Comparison of ENCODE assay signal across 8 cellular contexts in the genomic region with DNA sequence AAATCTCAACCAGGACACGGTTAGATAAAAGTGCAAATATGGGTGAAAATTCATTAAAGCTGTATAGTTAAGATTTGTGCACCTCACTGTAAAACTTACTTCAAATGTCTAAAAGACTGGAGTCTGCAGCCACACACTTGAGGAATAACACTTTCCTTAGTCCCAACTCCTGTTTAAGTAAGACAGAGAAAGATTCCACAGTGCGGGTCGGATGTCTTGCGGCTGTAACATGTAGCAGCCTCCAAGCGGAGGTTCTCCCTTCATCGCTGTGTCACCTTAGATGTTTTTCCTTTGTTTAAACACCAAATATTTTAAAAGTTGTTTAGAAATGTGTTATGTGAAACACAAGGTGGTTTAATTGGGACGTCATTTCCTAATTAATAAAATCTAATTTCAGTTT. TPM values are rescaled to one million over a fixed set of nuclear protein-coding genes. Genes with fewer than 3 reads are reported as not detected.
A peak's percentile ranks its signal among the peaks of the same experiment; 100 is the strongest.
DNase-seq lines count a peak whose midpoint lies in the region; ATAC-seq, FAIRE-seq and TF ChIP-seq lines count a peak whose summit lies in the region.

No MANE protein-coding gene starts in this region.

- H3K9ac ChIP-seq in GM12878 (ENCODE audit: control insufficient read depth, insufficient read depth, low read length): peak overlapping the region; percentile 87

- no peaks in the 10 kb centered on the region for H3K27me3 ChIP-seq in heart right ventricle
- H3K27me3 ChIP-seq in GM12878 (replicated peaks in 1 of 2; ENCODE audit: control insufficient read depth in 2 of 2, insufficient read depth in 2 of 2, low read length in 1 of 2): no peaks in the 10 kb centered on the region
- H3K27me3 ChIP-seq in uterus: no peaks in the 10 kb centered on the region

- H3K4me3 ChIP-seq in heart right ventricle (peak overlapping the region; percentile 82 to 99 (median 96)), GM12878 (peak overlapping the region; percentile 74), uterus (peak overlapping the region; percentile 83 to 98)

- peaks cover 0 to 5% (median 0%) of the 10 kb centered on the region in 11 donors for H3K9me3 ChIP-seq in heart right ventricle
- no peaks in the 10 kb centered on the region; the same call in 1 of the 3 replicates for H3K9me3 ChIP-seq in GM12878 (replicated peaks; ENCODE audit: control insufficient read depth, insufficient read depth, low read length)
- H3K9me3 ChIP-seq in uterus: no peaks in the 10 kb centered on the region

- peak overlapping the region; percentile 89 for H3K4me3 Mint-ChIP-seq in memory B cell

- no peaks in the 10 kb centered on the region for H3K36me3 ChIP-seq in heart right ventricle
- no peaks in the 10 kb centered on the region; a peak in 1 of 4 replicates for H3K36me3 ChIP-seq in GM12878 (ENCODE audit: control insufficient read depth in 2 of 2, insufficient read depth in 2 of 2, low read length in 1 of 2)
- H3K36me3 ChIP-seq in uterus: no peaks in the 10 kb centered on the region

- peaks cover 28% of the 10 kb centered on the region for H3K4me1 Mint-ChIP-seq in memory B cell

- no peak for TF ChIP-seq POLR2A in GM12878 (IDR thresholded peaks at IDR 0.05; ENCODE audit: low read depth, low read length)
- TF ChIP-seq POLR2A in uterus (IDR thresholded peaks at IDR 0.05): no peak

- H3K9me3 Mint-ChIP-seq in memory B cell: peaks cover 4% of the 10 kb centered on the region

- H3K36me3 Mint-ChIP-seq in memory B cell: peaks cover 4% of the 10 kb centered on the region

- DNase-seq in heart right ventricle (no peak), left ventricle myocardium superior (no peak), GM12878 (ENCODE audit: low read depth, low spot score) (no peak), memory B cell (ENCODE audit: low spot score in 2 of 2) (no peak), uterus (no peak), G401 (ENCODE audit: low spot score) (no peak), EL (no peak)

- H3K27ac ChIP-seq in heart right ventricle (peak overlapping the region in 9 of 10 donors; percentile 81 to 97 (median 94)), GM12878 (ENCODE audit: control insufficient read depth, insufficient read depth) (peak overlapping the region; percentile 72; the same call in 1 of the 2 replicates), uterus (peak overlapping the region; percentile 77 to 78)

- H2AFZ ChIP-seq in GM12878 (ENCODE audit: control insufficient read depth, low read depth, low read length): no peak overlapping the region

- SMC1A ChIA-PET in GM12878 (lab: Charles Lee; ENCODE audit: uncharacterized antibody, unreplicated experiment): interaction anchor here (1.8 to 3.0 kb wide), 2 partner anchors 21 to 57 kb away, joined by 8 to 15 read pairs; a partner anchor contains a TSS

- in situ Hi-C loops in GM12878 (cut with MboI): no loop called here
- in situ Hi-C loops in G401 (cut with HindIII; ENCODE audit: low sequenced_read_pairs): no loop called here

- peak overlapping the region; percentile 46 for H3K4me2 ChIP-seq in GM12878 (ENCODE audit: control insufficient read depth, insufficient read depth)

- H3K79me2 ChIP-seq in GM12878 (ENCODE audit: control insufficient read depth, insufficient read depth, low read length): peaks cover 38% of the 10 kb centered on the region

- RAD21 ChIA-PET in GM12878 (lab: Charles Lee; ENCODE audit: unreplicated experiment): interaction anchor here (0.8 to 3.4 kb wide), 4 partner anchors 21 to 159 kb away, joined by 3 to 28 read pairs (median 7); a partner anchor contains a TSS

- no peaks in the 10 kb centered on the region for H3K27me3 Mint-ChIP-seq in memory B cell

- FAIRE-seq in GM12878 (lab: Jason Lieb, UNC): peak; percentile 7

- ATAC-seq in heart right ventricle (no peak), left ventricle myocardium superior (no peak), GM12878 (no peak), memory B cell (ENCODE audit: low read depth) (no peak), HG02852 (IDR thresholded peaks at IDR 0.05; ENCODE audit: unreplicated experiment) (no peak)

- no peaks in the 10 kb centered on the region for H4K20me1 ChIP-seq in GM12878 (ENCODE audit: control insufficient read depth, insufficient read depth)

- CTCF ChIA-PET in GM12878 (lab: Yijun Ruan, JAX): interaction anchor here (0.6 to 5.1 kb wide), 8 partner anchors 13 to 404 kb away, joined by 3 to 31 read pairs (median 4); no protein-coding TSS in a partner anchor

- peak overlapping the region; percentile 90 for H3K27ac Mint-ChIP-seq in memory B cell

- POLR2A ChIA-PET in GM12878 (lab: Charles Lee): interaction anchor here (1.3 to 2.1 kb wide), 2 partner anchors 20 to 58 kb away, joined by 7 to 8 read pairs; a partner anchor contains a TSS

- peaks cover 12 to 45% (median 39%) of the 10 kb centered on the region in 9 donors for H3K4me1 ChIP-seq in heart right ventricle
- peaks cover 16% of the 10 kb centered on the region for H3K4me1 ChIP-seq in GM12878 (ENCODE audit: control insufficient read depth, insufficient read depth, low read length)
- H3K4me1 ChIP-seq in uterus: no peaks in the 10 kb centered on the region

- TF ChIP-seq CTCF in heart right ventricle (IDR thresholded peaks at IDR 0.05): no peak
- TF ChIP-seq CTCF in GM12878 (IDR thresholded peaks at IDR 0.05 in 2 of 3, conservative IDR thresholded peaks at IDR 0.05 in 1 of 3; ENCODE audit: control insufficient read depth in 2 of 3, extremely low read depth in 1 of 3, insufficient read depth in 1 of 3, low read depth in 3 of 3, low read length in 3 of 3): no peak
- TF ChIP-seq CTCF in uterus (IDR thresholded peaks at IDR 0.05): no peak

- no TSS peak for BruUV-seq in GM12878 (replicated peaks; lab: Mats Ljungman, UMichigan)

- intact Hi-C loops in heart right ventricle (cut with DNase I): loop anchor here in 4 of 10 donors (2.0 to 5.0 kb wide), 3 partner anchors 36 to 59 kb away; a partner anchor contains a TSS
- intact Hi-C loops in left ventricle myocardium superior (cut with micrococcal nuclease): no loop called here
- intact Hi-C loops in GM12878 (cut with micrococcal nuclease; ENCODE audit: unreplicated experiment): loop anchor here (1.0 to 5.0 kb wide), 2 partner anchors 59 to 158 kb away; a partner anchor contains a TSS
- intact Hi-C loops in uterus (cut with DNase I; ENCODE audit: low total_unique reads): no loop called here

- 57 to 70% methylated on average over 7 of the region's 7 CpGs for WGBS in heart right ventricle, 2 donors
- WGBS in GM12878 (ENCODE audit: insufficient coverage, insufficient replicate concordance, low lambda C conversion rate, missing lambda C conversion rate): 77% methylated on average over 7 of the region's 7 CpGs

- TF ChIP-seq RAD21 in GM12878 (IDR thresholded peaks at IDR 0.05; ENCODE audit: insufficient read depth, low read depth, low read length): no peak

- TF ChIP-seq EP300 in GM12878 (IDR thresholded peaks at IDR 0.05; ENCODE audit: borderline replicate concordance in 1 of 2, control insufficient read depth in 1 of 2, low read depth in 2 of 2, low read length in 2 of 2): no peak

RNA-seq across cellular contexts. Expression of a gene that starts 0.9 kb away (rescaled TPM):
- total RNA-seq in heart right ventricle (10 to 100 TPM; 39.1 to 72.8 (median 50.3) TPM), left ventricle myocardium superior (49.6 TPM), GM12878 (2014; rRNA removed) (47.1 and 52.1 TPM in 2 replicates), GM12878 (2014; rRNA removed; fragmentation: Illumina TruSeq; extraction: Trizol) (19.2 and 23.9 TPM in 2 replicates), GM12878 (2021) (61.7 and 63.1 TPM in 2 replicates), uterus (10 to 100 TPM; 32.3 to 70.7 (median 67.8) TPM)
- polyA plus RNA-seq in heart right ventricle (10 to 100 TPM; 43.2 to 55.7 TPM), GM12878 (2011; rRNA removed) (35.0 and 57.0 TPM in 2 replicates), GM12878 (2014; fragmentation: Illumina TruSeq; extraction: Trizol) (8.8 and 21.4 TPM in 2 replicates), GM12878 (2014; fragmentation: Nextera tagmentation; extraction: Ambion mirVana) (1 to 10 TPM; 3.6 to 7.5 TPM), GM12878 (2014; rRNA removed) (63.7 and 67.3 TPM in 2 replicates), GM12878 (2016; fragmentation: Nextera tagmentation; extraction: Ambion mirVana) (10 to 100 TPM; 63.6 to 67.1 TPM)
- 57.4 and 73.6 TPM in 2 replicates for total RNA-seq in GM12878 (2013; cell fraction: nucleolus; rRNA removed)
- polyA plus RNA-seq in GM12878 (2011; ENCODE audit: low read depth): 13.5 TPM
- 70.9 and 100 TPM in 2 replicates for polyA plus RNA-seq in GM12878 (2011; cell fraction: cytosol; rRNA removed)
- polyA plus RNA-seq in GM12878 (2011; cell fraction: nucleus; rRNA removed): 236 and 285 TPM in 2 replicates
- 33.4 and 36.2 TPM in 2 replicates for polyA plus RNA-seq in GM12878 (2012)
- 27.7 and 52.1 TPM in 2 replicates for polyA minus RNA-seq in GM12878 (2011; rRNA and poly(A)+ RNA removed)
- polyA minus RNA-seq in GM12878 (2011; cell fraction: cytosol; rRNA and poly(A)+ RNA removed): 26.6 and 31.9 TPM in 2 replicates
- 42.7 and 54.5 TPM in 2 replicates for polyA minus RNA-seq in GM12878 (2011; cell fraction: nucleus; rRNA and poly(A)+ RNA removed)
- 52.5 and 54.6 TPM in 2 replicates for total RNA-seq in G401 (2014; rRNA removed; shearing (Covaris generic))

RNA-seq across cellular contexts. Expression of a gene that starts 39.9 kb away (rescaled TPM):
- total RNA-seq in heart right ventricle (100 to 1,000 TPM; 115 to 132 (median 122) TPM), left ventricle myocardium superior (133 TPM), GM12878 (2014; rRNA removed) (143 and 160 TPM in 2 replicates), GM12878 (2014; rRNA removed; fragmentation: Illumina TruSeq; extraction: Trizol) (53.9 and 62.2 TPM in 2 replicates), GM12878 (2021) (182 TPM in 2 replicates), uterus (100 to 1,000 TPM; 104 to 193 (median 162) TPM)
- polyA plus RNA-seq in heart right ventricle (100 to 1,000 TPM in 1 of 2 donors, 10 to 100 TPM in 1; 98.6 to 105 TPM), GM12878 (2011; rRNA removed) (59.1 and 78.2 TPM in 2 replicates), GM12878 (2014; fragmentation: Illumina TruSeq; extraction: Trizol) (45.1 and 63.9 TPM in 2 replicates), GM12878 (2014; fragmentation: Nextera tagmentation; extraction: Ambion mirVana) (10 to 100 TPM in 1 of 2 experiments, 1 to 10 TPM in 1; 7.4 to 21.2 TPM), GM12878 (2014; rRNA removed) (164 and 182 TPM in 2 replicates), GM12878 (2016; fragmentation: Nextera tagmentation; extraction: Ambion mirVana) (10 to 100 TPM; 36.8 to 43.1 TPM)
- 114 and 143 TPM in 2 replicates for total RNA-seq in GM12878 (2013; cell fraction: nucleolus; rRNA removed)
- polyA plus RNA-seq in GM12878 (2011; ENCODE audit: low read depth): 42.6 TPM
- 120 and 316 TPM in 2 replicates for polyA plus RNA-seq in GM12878 (2011; cell fraction: cytosol; rRNA removed)
- polyA plus RNA-seq in GM12878 (2011; cell fraction: nucleus; rRNA removed): 515 and 586 TPM in 2 replicates
- polyA plus RNA-seq in GM12878 (2012): 132 and 134 TPM in 2 replicates
- polyA minus RNA-seq in GM12878 (2011; rRNA and poly(A)+ RNA removed): 94.5 and 212 TPM in 2 replicates
- 114 and 138 TPM in 2 replicates for polyA minus RNA-seq in GM12878 (2011; cell fraction: cytosol; rRNA and poly(A)+ RNA removed)
- polyA minus RNA-seq in GM12878 (2011; cell fraction: nucleus; rRNA and poly(A)+ RNA removed): 50.2 and 76.5 TPM in 2 replicates
- 265 and 287 TPM in 2 replicates for total RNA-seq in G401 (2014; rRNA removed; shearing (Covaris generic))

RNA-seq across cellular contexts. Expression of a gene that starts 58.2 kb away (rescaled TPM):
- total RNA-seq in heart right ventricle (1 to 10 TPM; 5.2 to 8.3 (median 6.6) TPM), left ventricle myocardium superior (5.9 TPM), GM12878 (2014; rRNA removed) (5.1 and 5.3 TPM in 2 replicates), GM12878 (2014; rRNA removed; fragmentation: Illumina TruSeq; extraction: Trizol) (2.6 and 3.1 TPM in 2 replicates), GM12878 (2021) (14.2 and 16.8 TPM in 2 replicates), uterus (10 to 100 TPM; 13.1 to 37.2 (median 19.3) TPM)
- polyA plus RNA-seq in heart right ventricle (10 to 100 TPM in 1 of 2 donors, 1 to 10 TPM in 1; 2.4 to 11.9 TPM), GM12878 (2011; rRNA removed) (3.2 and 3.7 TPM in 2 replicates), GM12878 (2014; fragmentation: Illumina TruSeq; extraction: Trizol) (2.7 and 3.6 TPM in 2 replicates), GM12878 (2014; fragmentation: Nextera tagmentation; extraction: Ambion mirVana) (under 1 TPM; 0.34 to 0.82 TPM), GM12878 (2014; rRNA removed) (8.5 and 11.7 TPM in 2 replicates), GM12878 (2016; fragmentation: Nextera tagmentation; extraction: Ambion mirVana) (1 to 10 TPM; 3.4 to 3.6 TPM)
- total RNA-seq in GM12878 (2013; cell fraction: nucleolus; rRNA removed): 61.4 and 76.6 TPM in 2 replicates
- 4.5 TPM for polyA plus RNA-seq in GM12878 (2011; ENCODE audit: low read depth)
- 3.4 and 4.5 TPM in 2 replicates for polyA plus RNA-seq in GM12878 (2011; cell fraction: cytosol; rRNA removed)
- polyA plus RNA-seq in GM12878 (2011; cell fraction: nucleus; rRNA removed): 51.4 and 66.4 TPM in 2 replicates
- 8.3 and 8.5 TPM in 2 replicates for polyA plus RNA-seq in GM12878 (2012)
- polyA minus RNA-seq in GM12878 (2011; rRNA and poly(A)+ RNA removed): 2.9 and 4.9 TPM in 2 replicates
- 1.5 and 3.3 TPM in 2 replicates for polyA minus RNA-seq in GM12878 (2011; cell fraction: cytosol; rRNA and poly(A)+ RNA removed)
- 9.3 and 15.8 TPM in 2 replicates for polyA minus RNA-seq in GM12878 (2011; cell fraction: nucleus; rRNA and poly(A)+ RNA removed)
- 3.6 and 8.8 TPM in 2 replicates for total RNA-seq in G401 (2014; rRNA removed; shearing (Covaris generic))
